7 cellular contexts compared by ENCODE assay signal in the genomic region with DNA sequence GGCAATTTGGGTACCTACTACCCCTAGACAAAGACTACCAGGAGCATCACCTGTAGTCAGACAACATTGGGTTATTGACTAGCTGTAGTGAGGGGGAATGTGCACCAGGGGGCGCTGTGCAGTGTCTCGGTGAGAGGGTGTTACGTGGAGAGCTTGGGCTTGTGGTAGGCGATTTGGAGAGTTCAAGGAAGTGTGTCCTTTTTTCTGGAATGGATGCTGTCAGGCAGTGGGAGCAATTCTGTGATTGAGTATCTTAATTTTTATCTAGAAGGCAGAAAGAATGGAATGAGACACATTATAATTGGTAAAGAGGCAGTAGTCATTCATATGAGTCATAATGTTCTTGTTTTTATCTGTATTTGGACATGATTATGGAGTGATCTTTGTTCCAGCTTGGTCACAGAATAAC.
A peak's percentile ranks its signal among the peaks of the same experiment; 100 is the strongest.
DNase-seq lines count a peak whose midpoint lies in the region; ATAC-seq and TF ChIP-seq lines count a peak whose summit lies in the region.

No MANE protein-coding gene starts in this region.

- H3K27ac ChIP-seq in foreskin keratinocyte, result no peak overlapping the region

- H3K27me3 ChIP-seq in foreskin keratinocyte, result no peaks in the 10 kb centered on the region

- TF ChIP-seq CTCF in LNCaP clone FGC (IDR thresholded peaks at IDR 0.05; ENCODE audit: control insufficient read depth, extremely low read depth, insufficient read depth) (peak; percentile 61), foreskin keratinocyte (conservative IDR thresholded peaks at IDR 0.05) (peak; percentile 59)

- ATAC-seq in GM21528 (IDR thresholded peaks at IDR 0.05; ENCODE audit: low FRiP score, unreplicated experiment), result peak; percentile 86
- peak; percentile 74 for ATAC-seq in foreskin keratinocyte

- DNase-seq in GDM1 (lab: John Stamatoyannopoulos, UW), result peak; percentile 1
- DNase-seq in LNCaP clone FGC (ENCODE audit: low read depth), result no peak
- DNase-seq in activated CD8-positive, alpha-beta memory T cell treated with anti-CD3 and anti-CD28 coated beads, Interleukin-2, amount 50 U/mL, for 4 hours, result peak; percentile 34
- peak; percentile 30 to 60 for DNase-seq in foreskin keratinocyte
- peak; percentile 26 to 51 for DNase-seq in stimulated activated CD4-positive, alpha-beta T cell treated with anti-CD3 and anti-CD28 coated beads, Interleukin-15, amount 100 ng/mL, for 48 hours (ENCODE audit: low read depth in 2 of 2)
- DNase-seq in NCI-H1105 treated with DMSO at 0.1 percent for 48 hours (lab: John Stamatoyannopoulos, UW), result no peak

- H3K4me3 ChIP-seq in LNCaP clone FGC (ENCODE audit: low read depth, low read length), result no peak overlapping the region

- no peaks in the 10 kb centered on the region for H3K4me1 ChIP-seq in foreskin keratinocyte

Comparison
In these comparisons a context has a peak if more than half of its experiments do, and no peak if none do; other contexts are left out.
1. DNase-seq: peak in GDM1 (single experiment), activated CD8-positive, alpha-beta memory T cell treated with anti-CD3 and anti-CD28 coated beads, Interleukin-2, amount 50 U/mL, for 4 hours (single experiment), foreskin keratinocyte (2 of 2) and stimulated activated CD4-positive, alpha-beta T cell treated with anti-CD3 and anti-CD28 coated beads, Interleukin-15, amount 100 ng/mL, for 48 hours (2 of 2); none in LNCaP clone FGC (single experiment) and NCI-H1105 treated with DMSO at 0.1 percent for 48 hours (single experiment).